Comparison of ENCODE assay signal across 8 cellular contexts in the genomic region with DNA sequence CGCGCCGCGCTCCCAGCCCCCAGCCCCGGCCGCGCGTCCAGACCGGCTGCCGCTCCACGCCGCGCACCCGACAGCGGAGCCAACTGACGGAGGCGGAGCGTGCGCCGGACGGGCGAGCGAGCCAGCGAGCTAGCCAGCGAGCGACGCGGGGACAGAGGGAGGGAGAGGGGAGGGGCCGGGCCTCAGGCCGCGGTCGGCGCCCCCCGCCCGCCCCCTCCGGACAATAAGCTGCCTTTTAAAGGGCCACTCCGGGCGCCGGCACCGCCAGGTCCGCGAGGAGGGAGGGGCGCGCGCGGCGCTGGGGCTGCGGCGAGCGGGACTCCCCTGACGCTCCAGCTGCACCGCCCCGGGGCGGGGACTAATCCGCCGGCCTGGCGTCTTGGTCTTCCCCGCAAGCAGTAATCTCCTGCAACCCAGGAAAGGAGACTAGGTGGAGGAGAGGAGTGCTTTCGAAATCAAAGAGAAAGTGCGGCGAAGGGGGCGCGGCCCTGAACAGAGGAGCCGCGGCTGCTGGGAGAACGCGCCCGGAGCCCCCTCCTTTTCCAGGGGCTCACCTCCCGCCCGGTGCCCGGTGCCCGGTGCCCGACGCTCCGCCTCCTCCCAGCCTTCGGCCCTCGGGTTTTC. TPM values are rescaled to one million over a fixed set of nuclear protein-coding genes. Genes with fewer than 3 reads are reported as not detected.
A peak's percentile ranks its signal among the peaks of the same experiment; 100 is the strongest.
DNase-seq lines count a peak whose midpoint lies in the region; ATAC-seq and TF ChIP-seq lines count a peak whose summit lies in the region.

A gene with protein sequence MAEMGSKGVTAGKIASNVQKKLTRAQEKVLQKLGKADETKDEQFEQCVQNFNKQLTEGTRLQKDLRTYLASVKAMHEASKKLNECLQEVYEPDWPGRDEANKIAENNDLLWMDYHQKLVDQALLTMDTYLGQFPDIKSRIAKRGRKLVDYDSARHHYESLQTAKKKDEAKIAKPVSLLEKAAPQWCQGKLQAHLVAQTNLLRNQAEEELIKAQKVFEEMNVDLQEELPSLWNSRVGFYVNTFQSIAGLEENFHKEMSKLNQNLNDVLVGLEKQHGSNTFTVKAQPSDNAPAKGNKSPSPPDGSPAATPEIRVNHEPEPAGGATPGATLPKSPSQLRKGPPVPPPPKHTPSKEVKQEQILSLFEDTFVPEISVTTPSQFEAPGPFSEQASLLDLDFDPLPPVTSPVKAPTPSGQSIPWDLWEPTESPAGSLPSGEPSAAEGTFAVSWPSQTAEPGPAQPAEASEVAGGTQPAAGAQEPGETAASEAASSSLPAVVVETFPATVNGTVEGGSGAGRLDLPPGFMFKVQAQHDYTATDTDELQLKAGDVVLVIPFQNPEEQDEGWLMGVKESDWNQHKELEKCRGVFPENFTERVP (minus strand): TSS at position 157 of the 624 bp plus-strand sequence. CDS start 211 bp downstream, outside the sequence.

- DNase-seq in CD8-positive, alpha-beta memory T cell: peak; percentile 24 to 79 (median 68)
- peak; percentile 85 for DNase-seq in HK-2 (ENCODE audit: unreplicated experiment)
- DNase-seq in Panc1 (ENCODE audit: low read depth, low spot score): no peak
- peak; percentile 34 to 45 for DNase-seq in activated T-helper 1 cell treated with anti-CD3 and anti-CD28 coated beads, Interleukin-2, amount 50 U/mL, for 16 hours (ENCODE audit: low read depth in 1 of 2, low spot score in 1 of 2)
- DNase-seq in fibroblast of gingiva (ENCODE audit: low read depth): peak; percentile 95
- DNase-seq in naive B cell: peak; percentile 66
- DNase-seq in stimulated activated effector memory CD8-positive, alpha-beta T cell treated with anti-CD3 and anti-CD28 coated beads, Interleukin-12 subunit alpha, Interleukin-12 subunit beta, amount 100 ng/mL, for 72 hours (ENCODE audit: low spot score in 2 of 2): peak; percentile 48 to 84

- peaks cover 0 to 3% (median 0%) of the 10 kb centered on the region in 3 donors for H3K36me3 Mint-ChIP-seq in CD8-positive, alpha-beta memory T cell
- H3K36me3 Mint-ChIP-seq in naive B cell: no peaks in the 10 kb centered on the region
- H3K36me3 Mint-ChIP-seq in stimulated activated effector memory CD8-positive, alpha-beta T cell treated with anti-CD3 and anti-CD28 coated beads, Interleukin-12 subunit alpha, Interleukin-12 subunit beta, amount 100 ng/mL, for 72 hours: no peaks in the 10 kb centered on the region

- peak within 1 kb of the TSS; percentile 43 for H3K4me3 ChIP-seq in CD8-positive, alpha-beta memory T cell (ENCODE audit: low read length)
- H3K4me3 ChIP-seq in Panc1 (ENCODE audit: low read depth in 2 of 2, low read length in 2 of 2): peak within 1 kb of the TSS; percentile 61 to 72

- BruUV-seq in Panc1 (replicated peaks; lab: Mats Ljungman, UMichigan): no TSS peak

- no peaks in the 10 kb centered on the region for H3K9me3 Mint-ChIP-seq in CD8-positive, alpha-beta memory T cell
- H3K9me3 Mint-ChIP-seq in naive B cell: no peaks in the 10 kb centered on the region
- H3K9me3 Mint-ChIP-seq in stimulated activated effector memory CD8-positive, alpha-beta T cell treated with anti-CD3 and anti-CD28 coated beads, Interleukin-12 subunit alpha, Interleukin-12 subunit beta, amount 100 ng/mL, for 72 hours: no peaks in the 10 kb centered on the region

- POLR2A ChIA-PET in CD8-positive, alpha-beta memory T cell (lab: Charles Lee): interaction anchor here (0.6 to 3.0 kb wide), 4 partner anchors 21 to 76 kb away, joined by 3 to 23 read pairs (median 4); no protein-coding TSS in a partner anchor
- POLR2A ChIA-PET in Panc1 (lab: Charles Lee): interaction anchor here (0.6 kb wide), 1 partner anchor 24 kb away, joined by 5 read pairs; no protein-coding TSS in a partner anchor

- in situ Hi-C loops in Panc1 (cut with HindIII; ENCODE audit: low pct_unique_long_range_greater_than_20kb, low sequenced_read_pairs): no loop called here

- CTCF ChIA-PET in CD8-positive, alpha-beta memory T cell (lab: Charles Lee): interaction anchor here (0.8 to 7.0 kb wide), 6 partner anchors 10 to 42 kb away, joined by 3 to 55 read pairs (median 4); no protein-coding TSS in a partner anchor
- CTCF ChIA-PET in Panc1 (lab: Charles Lee): interaction anchor here (0.6 to 0.9 kb wide), 2 partner anchors 14 to 82 kb away, joined by 3 read pairs; no protein-coding TSS in a partner anchor

- peak within 1 kb of the TSS in 5 of 8 donors; percentile 47 to 74 (median 65) for H3K27ac Mint-ChIP-seq in CD8-positive, alpha-beta memory T cell
- H3K27ac Mint-ChIP-seq in naive B cell: peak within 1 kb of the TSS in 4 of 6 donors; percentile 56 to 86 (median 70)
- H3K27ac Mint-ChIP-seq in stimulated activated effector memory CD8-positive, alpha-beta T cell treated with anti-CD3 and anti-CD28 coated beads, Interleukin-12 subunit alpha, Interleukin-12 subunit beta, amount 100 ng/mL, for 72 hours: peak within 1 kb of the TSS; percentile 77

- ATAC-seq in GM19467 (IDR thresholded peaks at IDR 0.05; ENCODE audit: unreplicated experiment) (peak; percentile 85), Panc1 (peak; percentile 89), naive B cell (ENCODE audit: low read depth in 2 of 2) (peak; percentile 81 to 85)
- ATAC-seq in stimulated activated effector memory CD8-positive, alpha-beta T cell treated with anti-CD3 and anti-CD28 coated beads, Interleukin-12 subunit alpha, Interleukin-12 subunit beta, amount 100 ng/mL, for 72 hours: peak; percentile 88

- TF ChIP-seq CTCF in Panc1 (IDR thresholded peaks at IDR 0.05): no peak

- intact Hi-C loops in Panc1 (cut with micrococcal nuclease; ENCODE audit: unreplicated experiment): no loop called here

- H3K27me3 Mint-ChIP-seq in CD8-positive, alpha-beta memory T cell: peaks cover 7 to 11% of the 10 kb centered on the region in 2 donors
- H3K27me3 Mint-ChIP-seq in naive B cell: peaks cover 0 to 18% (median 12%) of the 10 kb centered on the region in 3 donors

- peaks cover 4% of the 10 kb centered on the region for H3K27me3 ChIP-seq in CD8-positive, alpha-beta memory T cell (ENCODE audit: insufficient read depth, low read length, poor library complexity, severe bottlenecking)
- no peaks in the 10 kb centered on the region; the same call in 1 of the 2 replicates for H3K27me3 ChIP-seq in Panc1 (ENCODE audit: control insufficient read depth, insufficient read depth, low read length)

- peaks cover 13% of the 10 kb centered on the region for H3K4me1 ChIP-seq in CD8-positive, alpha-beta memory T cell (ENCODE audit: insufficient read depth, low read length)
- H3K4me1 ChIP-seq in Panc1 (ENCODE audit: control insufficient read depth, insufficient read depth, low read length): peaks cover 22% of the 10 kb centered on the region

- H3K9me3 ChIP-seq in CD8-positive, alpha-beta memory T cell (ENCODE audit: low read length): no peaks in the 10 kb centered on the region
- no peaks in the 10 kb centered on the region for H3K9me3 ChIP-seq in Panc1 (ENCODE audit: control insufficient read depth, insufficient read depth, low read depth, low read length)

- peak within 1 kb of the TSS; percentile 79 to 95 (median 87) for H3K4me3 Mint-ChIP-seq in CD8-positive, alpha-beta memory T cell
- H3K4me3 Mint-ChIP-seq in naive B cell: peak within 1 kb of the TSS; percentile 92 to 98 (median 95)
- H3K4me3 Mint-ChIP-seq in stimulated activated effector memory CD8-positive, alpha-beta T cell treated with anti-CD3 and anti-CD28 coated beads, Interleukin-12 subunit alpha, Interleukin-12 subunit beta, amount 100 ng/mL, for 72 hours: peak within 1 kb of the TSS; percentile 83

- H3K27ac ChIP-seq in CD8-positive, alpha-beta memory T cell (ENCODE audit: low read depth, low read length): no peak within 1 kb of the TSS
- peak within 1 kb of the TSS; percentile 76 for H3K27ac ChIP-seq in Panc1 (ENCODE audit: low read length)

- peaks cover 4 to 9% (median 5%) of the 10 kb centered on the region in 3 donors for H3K4me1 Mint-ChIP-seq in CD8-positive, alpha-beta memory T cell
- H3K4me1 Mint-ChIP-seq in naive B cell: peaks cover 10 to 17% (median 10%) of the 10 kb centered on the region in 3 donors
- H3K4me1 Mint-ChIP-seq in stimulated activated effector memory CD8-positive, alpha-beta T cell treated with anti-CD3 and anti-CD28 coated beads, Interleukin-12 subunit alpha, Interleukin-12 subunit beta, amount 100 ng/mL, for 72 hours: no peaks in the 10 kb centered on the region

- no peaks in the 10 kb centered on the region for H3K36me3 ChIP-seq in CD8-positive, alpha-beta memory T cell (ENCODE audit: insufficient read depth, low read length)
- H3K36me3 ChIP-seq in Panc1 (ENCODE audit: control insufficient read depth, insufficient read depth, low read length): peaks cover 2% of the 10 kb centered on the region; the same call in 1 of the 2 replicates

RNA-seq across cellular contexts. Expression of the gene that starts here (rescaled TPM):
- total RNA-seq in CD8-positive, alpha-beta memory T cell: 10 to 100 TPM; 84.9 to 87.3 TPM
- polyA plus RNA-seq in CD8-positive, alpha-beta memory T cell: 163 TPM
- 58.6 TPM for total RNA-seq in Panc1 (2021; ENCODE audit: unreplicated experiment)
- polyA plus RNA-seq in Panc1 (2012; ENCODE audit: insufficient read length): 77.0 TPM
- 100 to 1,000 TPM; 103 to 150 (median 124) TPM for polyA plus RNA-seq in naive B cell (ENCODE audit: low read depth in 6 of 6)
